ENCODE assay signal across 14 cellular contexts in the genomic region with DNA sequence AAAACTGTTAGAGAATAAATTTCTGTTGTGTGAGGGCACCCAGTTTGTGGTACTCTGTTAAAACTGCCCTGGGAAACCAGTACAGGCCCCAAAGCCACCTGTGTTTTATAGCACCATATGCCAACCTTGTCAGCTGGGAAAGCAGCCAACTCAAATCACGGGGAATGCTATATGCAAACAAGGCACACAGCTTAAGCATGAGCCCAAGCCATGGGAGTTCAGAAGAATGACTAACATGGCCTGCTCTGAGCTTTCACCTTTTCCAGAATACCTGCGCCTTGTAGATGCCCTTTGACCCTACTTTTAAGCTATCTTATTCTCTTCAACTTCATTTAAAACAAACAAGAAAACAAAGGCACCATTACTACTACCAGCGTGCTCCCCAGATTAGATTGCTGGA. TPM values are rescaled to one million over a fixed set of nuclear protein-coding genes. Genes with fewer than 3 reads are reported as not detected.
DNase-seq lines count a peak whose midpoint lies in the region; FAIRE-seq and TF ChIP-seq lines count a peak whose summit lies in the region.
"Had no signal": no experiment of that assay in that cellular context is flagged by ENCODE, and none has a peak within 500 bp of the region (broad histone marks: within the 10 kb centered on the region; RNA-seq: fewer than 3 reads in every experiment).

No MANE protein-coding gene starts in this region.

- H3K27me3 ChIP-seq in esophagus squamous epithelium, result no peaks in the 10 kb centered on the region

- TF ChIP-seq CTCF in esophagus squamous epithelium (IDR thresholded peaks at IDR 0.05), result no peak

- FAIRE-seq in urothelium cell line (lab: Jason Lieb, UNC), result peak; percentile 69
- FAIRE-seq: A549, colon had no signal

- CTCF ChIA-PET in HEK293T (lab: Yijun Ruan, JAX), result no interaction called here

- H3K4me3 ChIP-seq in esophagus squamous epithelium, result no peak overlapping the region
- H3K4me3 ChIP-seq: A549 had no signal

- H3K36me3 ChIP-seq in esophagus squamous epithelium, result no peaks in the 10 kb centered on the region

- H3K27ac ChIP-seq in esophagus squamous epithelium, result no peak overlapping the region
- H3K27ac ChIP-seq: A549 had no signal

- POLR2A ChIA-PET in HEK293T (lab: Yijun Ruan, JAX), result no interaction called here

- peaks cover 4 to 44% (median 9%) of the 10 kb centered on the region in 3 donors for H3K4me1 ChIP-seq in esophagus squamous epithelium

- no peaks in the 10 kb centered on the region for H3K9me3 ChIP-seq in esophagus squamous epithelium
- H3K9me3 ChIP-seq: A549 had no signal

- 36 to 45% methylated on average over 3 of the region's 3 CpGs for whole genome bisulfite sequencing in esophagus squamous epithelium, 2 donors

- DNase-seq in NCI-H82 (lab: John Stamatoyannopoulos, UW) (peak; percentile 66), NCI-H82 treated with DMSO at 0.1 percent for 48 hours (lab: John Stamatoyannopoulos, UW; ENCODE audit: unreplicated experiment) (no peak), NCI-H524 (lab: John Stamatoyannopoulos, UW) (peak; percentile 79 to 89), dermis blood vessel endothelial cell (peak; percentile 23), urothelium cell line (ENCODE audit: low spot score) (no peak), epidermal melanocyte (ENCODE audit: insufficient read length, low spot score) (no peak), esophagus squamous epithelium (lab: John Stamatoyannopoulos, UW) (no peak), HEK293T (ENCODE audit: extremely low spot score) (no peak)
- DNase-seq: activated CD4-positive, alpha-beta T cell treated with anti-CD3 and anti-CD28 coated beads, Interleukin-2, amount 50 U/mL, for 4 hours; foreskin melanocyte; kidney glomerular epithelial cell; stimulated activated CD4-positive, alpha-beta T cell treated with anti-CD3 and anti-CD28 coated beads, Interleukin-2, amount 100 ng/mL, for 48 hours had no signal

- TF ChIP-seq POLR2A in esophagus squamous epithelium (IDR thresholded peaks at IDR 0.05), result no peak

- intact Hi-C loops in esophagus squamous epithelium (cut with DNase I), result no loop called here

TF ChIP-seq in HEK293T, 16 proteins besides CTCF, POLR2A, EP300 and RAD21:
- TF ChIP-seq SUZ12 (IDR thresholded peaks at IDR 0.05) (no peak), BHLHE40 (IDR thresholded peaks at IDR 0.05; ENCODE audit: borderline replicate concordance) (no peak), L3MBTL2 (conservative IDR thresholded peaks at IDR 0.05) (no peak), LEF1 (IDR thresholded peaks at IDR 0.05; ENCODE audit: borderline replicate concordance) (no peak), ELF4 (IDR thresholded peaks at IDR 0.05) (no peak), TARDBP (IDR thresholded peaks at IDR 0.05) (no peak), HDGF (IDR thresholded peaks at IDR 0.05; ENCODE audit: borderline replicate concordance) (no peak)
- TF ChIP-seq, protein P1, sequence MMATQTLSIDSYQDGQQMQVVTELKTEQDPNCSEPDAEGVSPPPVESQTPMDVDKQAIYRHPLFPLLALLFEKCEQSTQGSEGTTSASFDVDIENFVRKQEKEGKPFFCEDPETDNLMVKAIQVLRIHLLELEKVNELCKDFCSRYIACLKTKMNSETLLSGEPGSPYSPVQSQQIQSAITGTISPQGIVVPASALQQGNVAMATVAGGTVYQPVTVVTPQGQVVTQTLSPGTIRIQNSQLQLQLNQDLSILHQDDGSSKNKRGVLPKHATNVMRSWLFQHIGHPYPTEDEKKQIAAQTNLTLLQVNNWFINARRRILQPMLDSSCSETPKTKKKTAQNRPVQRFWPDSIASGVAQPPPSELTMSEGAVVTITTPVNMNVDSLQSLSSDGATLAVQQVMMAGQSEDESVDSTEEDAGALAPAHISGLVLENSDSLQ (IDR thresholded peaks at IDR 0.05), result no peak

RNA-seq across cellular contexts. Expression of a gene that starts 5.5 kb away (rescaled TPM):
- total RNA-seq in dermis blood vessel endothelial cell, result 34.9 and 36.9 TPM in 2 replicates
- total RNA-seq in esophagus squamous epithelium, result 10 to 100 TPM; 12.7 to 37.3 (median 23.0) TPM

Comparison
In these comparisons a context has a peak if more than half of its experiments do, and no peak if none do; other contexts are left out.
1. DNase-seq: peak in NCI-H82 (single experiment), NCI-H524 (2 of 2) and dermis blood vessel endothelial cell (single experiment); none in NCI-H82 treated with DMSO at 0.1 percent for 48 hours (single experiment), urothelium cell line (single experiment), epidermal melanocyte (single experiment), esophagus squamous epithelium (single experiment) and HEK293T (single experiment).